ENCODE assay signal across 21 cellular contexts in the genomic region with DNA sequence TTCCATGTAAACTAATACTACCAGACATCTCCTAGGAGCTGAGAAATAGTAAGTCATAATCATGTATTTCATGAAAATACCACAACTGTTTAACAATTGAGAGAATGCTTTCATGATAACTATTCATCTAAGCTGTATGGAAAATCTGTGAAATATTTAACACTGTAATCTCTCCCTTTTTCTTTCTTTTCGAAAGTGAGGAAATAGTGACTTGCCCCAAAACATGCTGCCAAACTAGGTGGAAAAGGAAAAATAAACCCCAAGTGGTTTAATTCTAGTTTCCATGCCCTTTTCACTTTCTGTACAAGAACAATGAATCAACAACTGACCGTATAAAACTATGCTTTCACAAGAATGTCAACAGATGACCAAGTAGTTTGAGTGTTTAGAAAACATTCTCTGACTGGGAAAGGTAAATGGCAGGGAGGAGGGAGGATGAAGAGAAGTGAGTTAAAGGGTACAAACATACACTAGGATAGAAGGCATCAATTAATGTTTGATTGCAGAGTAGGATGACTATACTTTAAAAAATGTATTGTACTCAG.
DNase-seq lines count a peak whose midpoint lies in the region; ATAC-seq and TF ChIP-seq lines count a peak whose summit lies in the region.
"Had no signal": no experiment of that assay in that cellular context is flagged by ENCODE, and none has a peak within 500 bp of the region (broad histone marks: within the 10 kb centered on the region; RNA-seq: fewer than 3 reads in every experiment).

No MANE protein-coding gene starts in this region.

- H3K36me3 ChIP-seq in left lung: no peaks in the 10 kb centered on the region
- H3K36me3 ChIP-seq: BLaER1 treated with 17β-estradiol and CSF1 and Interleukin-3, amounts not matched to agents 10 nM and 100 nM had no signal

- TF ChIP-seq CTCF in epithelial cell of esophagus (IDR thresholded peaks at IDR 0.05; ENCODE audit: insufficient read depth, low read depth, low read length, missing control alignments) (no peak), left lung (IDR thresholded peaks at IDR 0.05) (no peak)

- DNase-seq in DMS53 (lab: John Stamatoyannopoulos, UW) (peak; percentile 66), epithelial cell of esophagus (ENCODE audit: low read depth) (peak; percentile 15), left lung (no peak), COR-L47 (lab: John Stamatoyannopoulos, UW) (no peak)
- DNase-seq in activated naive CD4-positive, alpha-beta T cell treated with Interleukin-2 at 50 U/mL for 16 hours: no peak
- DNase-seq: AML-193; Caco-2; CD4-positive, alpha-beta T cell; HCEC 1CT; MM.1S; NCI-H2029; NCI-H446; NCI-H526; NCI-H82; NK-92 treated with Interleukin-12 subunit alpha and Interleukin-12 subunit beta, amount 100 ng/mL, for 24 hours; PC-3 had no signal

- no peaks in the 10 kb centered on the region for H3K27me3 ChIP-seq in left lung
- H3K27me3 ChIP-seq: BLaER1 treated with 17β-estradiol and CSF1 and Interleukin-3, amounts not matched to agents 10 nM and 100 nM had no signal

- no peaks in the 10 kb centered on the region for H3K9me3 ChIP-seq in left lung
- H3K9me3 ChIP-seq: BLaER1 treated with 17β-estradiol and CSF1 and Interleukin-3, amounts not matched to agents 10 nM and 100 nM; Caco-2 had no signal

- peak; percentile 35 for ATAC-seq in left lung
- no peak for ATAC-seq in GM19463 (IDR thresholded peaks at IDR 0.05; ENCODE audit: unreplicated experiment)
- no peak for ATAC-seq in esophagus mucosa
- ATAC-seq: PC-3, SK-N-SH treated with all-trans-retinoic acid at 6 μM for 48 hours had no signal

- no peaks in the 10 kb centered on the region for H3K4me1 ChIP-seq in left lung

- intact Hi-C loops in left lung (cut with DNase I): no loop called here

- H3K4me3 ChIP-seq in epithelial cell of esophagus (ENCODE audit: low read length): no peak overlapping the region
- H3K4me3 ChIP-seq in left lung: no peak overlapping the region
- H3K4me3 ChIP-seq: BLaER1 treated with 17β-estradiol and CSF1 and Interleukin-3, amounts not matched to agents 10 nM and 100 nM had no signal

- no peak overlapping the region for H3K27ac ChIP-seq in left lung
- H3K27ac ChIP-seq: BLaER1 treated with 17β-estradiol and CSF1 and Interleukin-3, amounts not matched to agents 10 nM and 100 nM; KMS-11 had no signal

Comparison
In these comparisons a context has a peak if more than half of its experiments do, and no peak if none do; other contexts are left out.
1. DNase-seq: peak in DMS53 (single experiment) and epithelial cell of esophagus (single experiment); none in left lung (0 of 2), COR-L47 (single experiment) and activated naive CD4-positive, alpha-beta T cell treated with Interleukin-2 at 50 U/mL for 16 hours (single experiment).